In the genomic region with DNA sequence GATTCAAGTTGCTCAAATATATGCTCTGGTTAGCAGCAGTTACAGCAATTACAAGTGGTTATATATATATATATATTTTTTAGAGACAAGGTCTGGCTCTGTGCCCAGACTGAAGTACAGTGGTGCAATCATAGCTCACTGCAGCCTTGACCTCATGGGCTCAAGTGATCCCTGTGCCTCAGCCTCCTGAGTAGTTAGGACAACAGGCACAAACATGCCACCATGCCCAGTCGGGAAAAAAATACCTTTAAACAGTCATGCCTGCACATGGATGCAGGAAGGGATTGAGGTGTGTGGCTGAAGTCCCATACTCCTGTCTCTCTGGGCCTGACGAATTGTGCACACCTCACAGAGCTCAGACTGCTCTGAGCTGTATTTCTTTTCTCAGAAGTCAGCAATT, we compare ENCODE assay signal across 1 cellular context.
A peak's percentile ranks its signal among the peaks of the same experiment; 100 is the strongest.
TF ChIP-seq lines count a peak whose summit lies in the region.

No MANE protein-coding gene starts in this region.

TF ChIP-seq in HepG2, 621 proteins besides CTCF, POLR2A, EP300 and RAD21 (continued from another document and continues in another):
- TF ChIP-seq, protein P1, sequence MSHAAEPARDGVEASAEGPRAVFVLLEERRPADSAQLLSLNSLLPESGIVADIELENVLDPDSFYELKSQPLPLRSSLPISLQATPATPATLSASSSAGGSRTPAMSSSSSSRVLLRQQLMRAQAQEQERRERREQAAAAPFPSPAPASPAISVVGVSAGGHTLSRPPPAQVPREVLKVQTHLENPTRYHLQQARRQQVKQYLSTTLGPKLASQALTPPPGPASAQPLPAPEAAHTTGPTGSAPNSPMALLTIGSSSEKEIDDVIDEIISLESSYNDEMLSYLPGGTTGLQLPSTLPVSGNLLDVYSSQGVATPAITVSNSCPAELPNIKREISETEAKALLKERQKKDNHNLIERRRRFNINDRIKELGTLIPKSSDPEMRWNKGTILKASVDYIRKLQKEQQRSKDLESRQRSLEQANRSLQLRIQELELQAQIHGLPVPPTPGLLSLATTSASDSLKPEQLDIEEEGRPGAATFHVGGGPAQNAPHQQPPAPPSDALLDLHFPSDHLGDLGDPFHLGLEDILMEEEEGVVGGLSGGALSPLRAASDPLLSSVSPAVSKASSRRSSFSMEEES (CRISPR knock-in tag; IDR thresholded peaks at IDR 0.05) = 0 out of 2 replicates have a peak, but pooled peaks have one; percentile 28
- TF ChIP-seq NR2F1 (CRISPR knock-in tag; IDR thresholded peaks at IDR 0.05) = peak; percentile 96 to 98
- TF ChIP-seq THAP11 (CRISPR knock-in tag; IDR thresholded peaks at IDR 0.05) = 0 out of 2 replicates have a peak, but pooled peaks have one; percentile 43
- TF ChIP-seq, protein P2, sequence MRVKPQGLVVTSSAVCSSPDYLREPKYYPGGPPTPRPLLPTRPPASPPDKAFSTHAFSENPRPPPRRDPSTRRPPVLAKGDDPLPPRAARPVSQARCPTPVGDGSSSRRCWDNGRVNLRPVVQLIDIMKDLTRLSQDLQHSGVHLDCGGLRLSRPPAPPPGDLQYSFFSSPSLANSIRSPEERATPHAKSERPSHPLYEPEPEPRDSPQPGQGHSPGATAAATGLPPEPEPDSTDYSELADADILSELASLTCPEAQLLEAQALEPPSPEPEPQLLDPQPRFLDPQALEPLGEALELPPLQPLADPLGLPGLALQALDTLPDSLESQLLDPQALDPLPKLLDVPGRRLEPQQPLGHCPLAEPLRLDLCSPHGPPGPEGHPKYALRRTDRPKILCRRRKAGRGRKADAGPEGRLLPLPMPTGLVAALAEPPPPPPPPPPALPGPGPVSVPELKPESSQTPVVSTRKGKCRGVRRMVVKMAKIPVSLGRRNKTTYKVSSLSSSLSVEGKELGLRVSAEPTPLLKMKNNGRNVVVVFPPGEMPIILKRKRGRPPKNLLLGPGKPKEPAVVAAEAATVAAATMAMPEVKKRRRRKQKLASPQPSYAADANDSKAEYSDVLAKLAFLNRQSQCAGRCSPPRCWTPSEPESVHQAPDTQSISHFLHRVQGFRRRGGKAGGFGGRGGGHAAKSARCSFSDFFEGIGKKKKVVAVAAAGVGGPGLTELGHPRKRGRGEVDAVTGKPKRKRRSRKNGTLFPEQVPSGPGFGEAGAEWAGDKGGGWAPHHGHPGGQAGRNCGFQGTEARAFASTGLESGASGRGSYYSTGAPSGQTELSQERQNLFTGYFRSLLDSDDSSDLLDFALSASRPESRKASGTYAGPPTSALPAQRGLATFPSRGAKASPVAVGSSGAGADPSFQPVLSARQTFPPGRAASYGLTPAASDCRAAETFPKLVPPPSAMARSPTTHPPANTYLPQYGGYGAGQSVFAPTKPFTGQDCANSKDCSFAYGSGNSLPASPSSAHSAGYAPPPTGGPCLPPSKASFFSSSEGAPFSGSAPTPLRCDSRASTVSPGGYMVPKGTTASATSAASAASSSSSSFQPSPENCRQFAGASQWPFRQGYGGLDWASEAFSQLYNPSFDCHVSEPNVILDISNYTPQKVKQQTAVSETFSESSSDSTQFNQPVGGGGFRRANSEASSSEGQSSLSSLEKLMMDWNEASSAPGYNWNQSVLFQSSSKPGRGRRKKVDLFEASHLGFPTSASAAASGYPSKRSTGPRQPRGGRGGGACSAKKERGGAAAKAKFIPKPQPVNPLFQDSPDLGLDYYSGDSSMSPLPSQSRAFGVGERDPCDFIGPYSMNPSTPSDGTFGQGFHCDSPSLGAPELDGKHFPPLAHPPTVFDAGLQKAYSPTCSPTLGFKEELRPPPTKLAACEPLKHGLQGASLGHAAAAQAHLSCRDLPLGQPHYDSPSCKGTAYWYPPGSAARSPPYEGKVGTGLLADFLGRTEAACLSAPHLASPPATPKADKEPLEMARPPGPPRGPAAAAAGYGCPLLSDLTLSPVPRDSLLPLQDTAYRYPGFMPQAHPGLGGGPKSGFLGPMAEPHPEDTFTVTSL (CRISPR knock-in tag; IDR thresholded peaks at IDR 0.05; ENCODE audit: borderline replicate concordance) = peak; percentile 75; the same call in 1 of the 2 replicates
- TF ChIP-seq NR2F6 (IDR thresholded peaks at IDR 0.05) = peak; percentile 89
- TF ChIP-seq NR2F6 (CRISPR knock-in tag; IDR thresholded peaks at IDR 0.05) = peak; percentile 96
- TF ChIP-seq ZNF331 (CRISPR knock-in tag; IDR thresholded peaks at IDR 0.05) = peak; percentile 57; the same call in 1 of the 2 replicates
- TF ChIP-seq AHR (CRISPR knock-in tag; IDR thresholded peaks at IDR 0.05) = no peak
- TF ChIP-seq ZBTB8A (CRISPR knock-in tag; IDR thresholded peaks at IDR 0.05; ENCODE audit: borderline replicate concordance, low read depth) = no peak
- TF ChIP-seq, protein P3, sequence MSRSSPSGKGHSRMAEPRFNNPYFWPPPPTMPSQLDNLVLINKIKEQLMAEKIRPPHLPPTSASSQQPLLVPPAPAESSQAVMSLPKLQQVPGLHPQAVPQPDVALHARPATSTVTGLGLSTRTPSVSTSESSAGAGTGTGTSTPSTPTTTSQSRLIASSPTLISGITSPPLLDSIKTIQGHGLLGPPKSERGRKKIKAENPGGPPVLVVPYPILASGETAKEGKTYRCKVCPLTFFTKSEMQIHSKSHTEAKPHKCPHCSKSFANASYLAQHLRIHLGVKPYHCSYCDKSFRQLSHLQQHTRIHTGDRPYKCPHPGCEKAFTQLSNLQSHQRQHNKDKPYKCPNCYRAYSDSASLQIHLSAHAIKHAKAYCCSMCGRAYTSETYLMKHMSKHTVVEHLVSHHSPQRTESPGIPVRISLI (CRISPR knock-in tag; IDR thresholded peaks at IDR 0.05; ENCODE audit: borderline replicate concordance) = peak; percentile 65
- no peak for TF ChIP-seq SNAPC2 (CRISPR knock-in tag; IDR thresholded peaks at IDR 0.05)
- TF ChIP-seq, protein P4, sequence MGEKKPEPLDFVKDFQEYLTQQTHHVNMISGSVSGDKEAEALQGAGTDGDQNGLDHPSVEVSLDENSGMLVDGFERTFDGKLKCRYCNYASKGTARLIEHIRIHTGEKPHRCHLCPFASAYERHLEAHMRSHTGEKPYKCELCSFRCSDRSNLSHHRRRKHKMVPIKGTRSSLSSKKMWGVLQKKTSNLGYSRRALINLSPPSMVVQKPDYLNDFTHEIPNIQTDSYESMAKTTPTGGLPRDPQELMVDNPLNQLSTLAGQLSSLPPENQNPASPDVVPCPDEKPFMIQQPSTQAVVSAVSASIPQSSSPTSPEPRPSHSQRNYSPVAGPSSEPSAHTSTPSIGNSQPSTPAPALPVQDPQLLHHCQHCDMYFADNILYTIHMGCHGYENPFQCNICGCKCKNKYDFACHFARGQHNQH (CRISPR knock-in tag; IDR thresholded peaks at IDR 0.05) = peak; percentile 56; the same call in 1 of the 2 replicates
- TF ChIP-seq PLRG1 (conservative IDR thresholded peaks at IDR 0.05) = no peak
- TF ChIP-seq NR2F2 (IDR thresholded peaks at IDR 0.05; ENCODE audit: borderline replicate concordance, low read depth) = peak; percentile 73
- TF ChIP-seq NCOA2 (CRISPR knock-in tag; IDR thresholded peaks at IDR 0.05) = peak; percentile 71
- TF ChIP-seq ZFP90 (CRISPR knock-in tag; IDR thresholded peaks at IDR 0.05; ENCODE audit: borderline replicate concordance) = peak; percentile 88
- peak; percentile 55 for TF ChIP-seq PITX1 (CRISPR knock-in tag; IDR thresholded peaks at IDR 0.05)
- TF ChIP-seq RXRA (CRISPR knock-in tag; IDR thresholded peaks at IDR 0.05) = peak; percentile 87; the same call in 1 of the 2 replicates
- TF ChIP-seq TOE1 (CRISPR knock-in tag; IDR thresholded peaks at IDR 0.05) = no peak
- TF ChIP-seq, protein P5, sequence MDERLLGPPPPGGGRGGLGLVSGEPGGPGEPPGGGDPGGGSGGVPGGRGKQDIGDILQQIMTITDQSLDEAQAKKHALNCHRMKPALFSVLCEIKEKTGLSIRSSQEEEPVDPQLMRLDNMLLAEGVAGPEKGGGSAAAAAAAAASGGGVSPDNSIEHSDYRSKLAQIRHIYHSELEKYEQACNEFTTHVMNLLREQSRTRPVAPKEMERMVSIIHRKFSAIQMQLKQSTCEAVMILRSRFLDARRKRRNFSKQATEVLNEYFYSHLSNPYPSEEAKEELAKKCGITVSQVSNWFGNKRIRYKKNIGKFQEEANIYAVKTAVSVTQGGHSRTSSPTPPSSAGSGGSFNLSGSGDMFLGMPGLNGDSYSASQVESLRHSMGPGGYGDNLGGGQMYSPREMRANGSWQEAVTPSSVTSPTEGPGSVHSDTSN (CRISPR knock-in tag; IDR thresholded peaks at IDR 0.05) = no peak
- TF ChIP-seq ZNF644 (CRISPR knock-in tag; IDR thresholded peaks at IDR 0.05; ENCODE audit: low read depth) = peak; percentile 68
- TF ChIP-seq BHLHE40 (IDR thresholded peaks at IDR 0.05; ENCODE audit: low read length) = no peak
- TF ChIP-seq POGZ (CRISPR knock-in tag; IDR thresholded peaks at IDR 0.05) = peak; percentile 13; the same call in 1 of the 2 replicates
- peak; percentile 80; the same call in 1 of the 2 replicates for TF ChIP-seq FOXJ3 (CRISPR knock-in tag; IDR thresholded peaks at IDR 0.05; ENCODE audit: borderline replicate concordance)
- TF ChIP-seq RXRB (CRISPR knock-in tag; IDR thresholded peaks at IDR 0.05; ENCODE audit: borderline replicate concordance) = peak; percentile 84
- TF ChIP-seq FOXK1 (CRISPR knock-in tag; IDR thresholded peaks at IDR 0.05; ENCODE audit: borderline replicate concordance, low read depth) = peak; percentile 49; the same call in 1 of the 2 replicates
- TF ChIP-seq ZNF891 (CRISPR knock-in tag; IDR thresholded peaks at IDR 0.05) = no peak
- TF ChIP-seq ZNF747 (CRISPR knock-in tag; IDR thresholded peaks at IDR 0.05; ENCODE audit: borderline replicate concordance) = no peak
- no peak for TF ChIP-seq ZNF839 (CRISPR knock-in tag; IDR thresholded peaks at IDR 0.05; ENCODE audit: borderline replicate concordance)
- TF ChIP-seq, protein P6, sequence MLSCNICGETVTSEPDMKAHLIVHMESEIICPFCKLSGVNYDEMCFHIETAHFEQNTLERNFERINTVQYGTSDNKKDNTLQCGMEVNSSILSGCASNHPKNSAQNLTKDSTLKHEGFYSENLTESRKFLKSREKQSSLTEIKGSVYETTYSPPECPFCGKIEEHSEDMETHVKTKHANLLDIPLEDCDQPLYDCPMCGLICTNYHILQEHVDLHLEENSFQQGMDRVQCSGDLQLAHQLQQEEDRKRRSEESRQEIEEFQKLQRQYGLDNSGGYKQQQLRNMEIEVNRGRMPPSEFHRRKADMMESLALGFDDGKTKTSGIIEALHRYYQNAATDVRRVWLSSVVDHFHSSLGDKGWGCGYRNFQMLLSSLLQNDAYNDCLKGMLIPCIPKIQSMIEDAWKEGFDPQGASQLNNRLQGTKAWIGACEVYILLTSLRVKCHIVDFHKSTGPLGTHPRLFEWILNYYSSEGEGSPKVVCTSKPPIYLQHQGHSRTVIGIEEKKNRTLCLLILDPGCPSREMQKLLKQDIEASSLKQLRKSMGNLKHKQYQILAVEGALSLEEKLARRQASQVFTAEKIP (CRISPR knock-in tag; IDR thresholded peaks at IDR 0.05; ENCODE audit: borderline replicate concordance) = no peak
- TF ChIP-seq, protein P7, sequence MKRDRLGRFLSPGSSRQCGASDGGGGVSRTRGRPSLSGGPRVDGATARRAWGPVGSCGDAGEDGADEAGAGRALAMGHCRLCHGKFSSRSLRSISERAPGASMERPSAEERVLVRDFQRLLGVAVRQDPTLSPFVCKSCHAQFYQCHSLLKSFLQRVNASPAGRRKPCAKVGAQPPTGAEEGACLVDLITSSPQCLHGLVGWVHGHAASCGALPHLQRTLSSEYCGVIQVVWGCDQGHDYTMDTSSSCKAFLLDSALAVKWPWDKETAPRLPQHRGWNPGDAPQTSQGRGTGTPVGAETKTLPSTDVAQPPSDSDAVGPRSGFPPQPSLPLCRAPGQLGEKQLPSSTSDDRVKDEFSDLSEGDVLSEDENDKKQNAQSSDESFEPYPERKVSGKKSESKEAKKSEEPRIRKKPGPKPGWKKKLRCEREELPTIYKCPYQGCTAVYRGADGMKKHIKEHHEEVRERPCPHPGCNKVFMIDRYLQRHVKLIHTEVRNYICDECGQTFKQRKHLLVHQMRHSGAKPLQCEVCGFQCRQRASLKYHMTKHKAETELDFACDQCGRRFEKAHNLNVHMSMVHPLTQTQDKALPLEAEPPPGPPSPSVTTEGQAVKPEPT (CRISPR knock-in tag; IDR thresholded peaks at IDR 0.05; ENCODE audit: low read depth) = no peak
- no peak for TF ChIP-seq MBD4 (IDR thresholded peaks at IDR 0.05; ENCODE audit: borderline replicate concordance, low read length)
- TF ChIP-seq MED1 (CRISPR knock-in tag; IDR thresholded peaks at IDR 0.05) = 0 out of 2 replicates have a peak, but pooled peaks have one; percentile 47
- peak; percentile 88 for TF ChIP-seq GATAD2A (CRISPR knock-in tag; IDR thresholded peaks at IDR 0.05)
- no peak for TF ChIP-seq SOX13 (IDR thresholded peaks at IDR 0.05)
- TF ChIP-seq SOX13 (CRISPR knock-in tag; conservative IDR thresholded peaks at IDR 0.05 in 1 of 2, IDR thresholded peaks at IDR 0.05 in 1 of 2) = peak in 1 of 2 experiments; percentile 62; a peak in 1 of 4 replicates
- TF ChIP-seq, protein P8, sequence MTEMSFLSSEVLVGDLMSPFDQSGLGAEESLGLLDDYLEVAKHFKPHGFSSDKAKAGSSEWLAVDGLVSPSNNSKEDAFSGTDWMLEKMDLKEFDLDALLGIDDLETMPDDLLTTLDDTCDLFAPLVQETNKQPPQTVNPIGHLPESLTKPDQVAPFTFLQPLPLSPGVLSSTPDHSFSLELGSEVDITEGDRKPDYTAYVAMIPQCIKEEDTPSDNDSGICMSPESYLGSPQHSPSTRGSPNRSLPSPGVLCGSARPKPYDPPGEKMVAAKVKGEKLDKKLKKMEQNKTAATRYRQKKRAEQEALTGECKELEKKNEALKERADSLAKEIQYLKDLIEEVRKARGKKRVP (CRISPR knock-in tag; IDR thresholded peaks at IDR 0.05) = 0 out of 4 replicates have a peak, but pooled peaks of 1 of the 2 experiments have one; percentile 35
- TF ChIP-seq, protein P9, sequence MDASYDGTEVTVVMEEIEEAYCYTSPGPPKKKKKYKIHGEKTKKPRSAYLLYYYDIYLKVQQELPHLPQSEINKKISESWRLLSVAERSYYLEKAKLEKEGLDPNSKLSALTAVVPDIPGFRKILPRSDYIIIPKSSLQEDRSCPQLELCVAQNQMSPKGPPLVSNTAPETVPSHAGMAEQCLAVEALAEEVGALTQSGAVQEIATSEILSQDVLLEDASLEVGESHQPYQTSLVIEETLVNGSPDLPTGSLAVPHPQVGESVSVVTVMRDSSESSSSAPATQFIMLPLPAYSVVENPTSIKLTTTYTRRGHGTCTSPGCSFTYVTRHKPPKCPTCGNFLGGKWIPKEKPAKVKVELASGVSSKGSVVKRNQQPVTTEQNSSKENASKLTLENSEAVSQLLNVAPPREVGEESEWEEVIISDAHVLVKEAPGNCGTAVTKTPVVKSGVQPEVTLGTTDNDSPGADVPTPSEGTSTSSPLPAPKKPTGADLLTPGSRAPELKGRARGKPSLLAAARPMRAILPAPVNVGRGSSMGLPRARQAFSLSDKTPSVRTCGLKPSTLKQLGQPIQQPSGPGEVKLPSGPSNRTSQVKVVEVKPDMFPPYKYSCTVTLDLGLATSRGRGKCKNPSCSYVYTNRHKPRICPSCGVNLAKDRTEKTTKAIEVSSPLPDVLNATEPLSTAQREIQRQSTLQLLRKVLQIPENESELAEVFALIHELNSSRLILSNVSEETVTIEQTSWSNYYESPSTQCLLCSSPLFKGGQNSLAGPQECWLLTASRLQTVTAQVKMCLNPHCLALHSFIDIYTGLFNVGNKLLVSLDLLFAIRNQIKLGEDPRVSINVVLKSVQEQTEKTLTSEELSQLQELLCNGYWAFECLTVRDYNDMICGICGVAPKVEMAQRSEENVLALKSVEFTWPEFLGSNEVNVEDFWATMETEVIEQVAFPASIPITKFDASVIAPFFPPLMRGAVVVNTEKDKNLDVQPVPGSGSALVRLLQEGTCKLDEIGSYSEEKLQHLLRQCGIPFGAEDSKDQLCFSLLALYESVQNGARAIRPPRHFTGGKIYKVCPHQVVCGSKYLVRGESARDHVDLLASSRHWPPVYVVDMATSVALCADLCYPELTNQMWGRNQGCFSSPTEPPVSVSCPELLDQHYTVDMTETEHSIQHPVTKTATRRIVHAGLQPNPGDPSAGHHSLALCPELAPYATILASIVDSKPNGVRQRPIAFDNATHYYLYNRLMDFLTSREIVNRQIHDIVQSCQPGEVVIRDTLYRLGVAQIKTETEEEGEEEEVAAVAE (CRISPR knock-in tag; IDR thresholded peaks at IDR 0.05; ENCODE audit: borderline replicate concordance) = peak; percentile 62; the same call in 1 of the 2 replicates
